ENCODE assay signal across 12 cellular contexts in the genomic region with DNA sequence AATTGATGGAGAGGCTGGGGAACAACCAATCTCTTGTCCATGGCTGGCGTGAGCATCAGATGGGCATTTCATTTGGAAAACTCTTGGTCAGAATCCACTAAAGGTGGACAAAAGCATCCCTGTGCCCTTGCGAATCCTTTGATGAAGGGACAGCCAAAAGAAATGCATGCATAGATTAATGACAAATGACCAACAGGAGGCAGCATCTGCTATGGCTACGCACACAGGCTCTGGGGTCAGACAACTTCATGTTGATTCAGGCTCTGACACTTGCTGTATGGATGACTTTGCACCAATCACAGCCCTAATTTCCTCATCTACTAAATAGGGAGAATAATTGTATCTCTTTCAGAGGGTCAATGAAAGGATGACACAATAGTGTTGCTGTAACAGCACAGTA.
DNase-seq lines count a peak whose midpoint lies in the region; ATAC-seq and TF ChIP-seq lines count a peak whose summit lies in the region.
"Had no signal": no experiment of that assay in that cellular context is flagged by ENCODE, and none has a peak within 500 bp of the region (broad histone marks: within the 10 kb centered on the region; RNA-seq: fewer than 3 reads in every experiment).

No MANE protein-coding gene starts in this region.

- no peak overlapping the region for H3K9ac ChIP-seq in GM23248

- DNase-seq in AG10803 (ENCODE audit: low read depth): peak; percentile 7
- DNase-seq in GM23248: peak; percentile 52
- no peak for DNase-seq in PC-9
- DNase-seq in foreskin keratinocyte: no peak
- DNase-seq in COLO668 (lab: John Stamatoyannopoulos, UW; ENCODE audit: unreplicated experiment): no peak
- no peak for DNase-seq in NCI-H2196 treated with DMSO at 0.1 percent for 48 hours (lab: John Stamatoyannopoulos, UW; ENCODE audit: unreplicated experiment)
- DNase-seq: caudate nucleus; NCI-H446 treated with DMSO at 0.1 percent for 48 hours; small intestine; stimulated activated naive CD8-positive, alpha-beta T cell treated with anti-CD3 and anti-CD28 coated beads, Interleukin-15, Interleukin-2, amounts not matched to agents 100 U/mL and 50 U/mL, for 24 hours had no signal

- no peak overlapping the region for H2AFZ ChIP-seq in GM23248
- no peak overlapping the region for H2AFZ ChIP-seq in PC-9

- no peak overlapping the region for H3K27ac ChIP-seq in GM23248
- H3K27ac ChIP-seq in PC-9: no peak overlapping the region
- no peak overlapping the region for H3K27ac ChIP-seq in foreskin keratinocyte

- no peak overlapping the region for H3K4me3 ChIP-seq in AG10803 (ENCODE audit: low read length)
- no peak overlapping the region for H3K4me3 ChIP-seq in GM23248
- H3K4me3 ChIP-seq in PC-9: no peak overlapping the region

- ATAC-seq in foreskin keratinocyte (no peak), HG03565 (IDR thresholded peaks at IDR 0.05; ENCODE audit: unreplicated experiment) (no peak), HG03460 (IDR thresholded peaks at IDR 0.05; ENCODE audit: unreplicated experiment) (no peak)
- ATAC-seq: stimulated activated naive CD8-positive, alpha-beta T cell treated with anti-CD3 and anti-CD28 coated beads, Interleukin-15, Interleukin-2, amounts not matched to agents 100 U/mL and 50 U/mL, for 24 hours had no signal

- no peaks in the 10 kb centered on the region for H3K9me3 ChIP-seq in GM23248 (ENCODE audit: low read depth)
- H3K9me3 ChIP-seq in PC-9 (ENCODE audit: insufficient read depth, low read depth): no peaks in the 10 kb centered on the region

- H3K9me2 ChIP-seq in GM23248 (ENCODE audit: insufficient read depth) (no peaks in the 10 kb centered on the region), PC-9 (ENCODE audit: insufficient read depth) (no peaks in the 10 kb centered on the region)

- 57 to 60% methylated on average over 3 of the region's 3 CpGs for WGBS in GM23248 (ENCODE audit: low coverage in 1 of 2, low lambda C conversion rate in 2 of 2, missing lambda C conversion rate in 2 of 2), 2 experiments

- intact Hi-C loops in PC-9 (cut with micrococcal nuclease; ENCODE audit: unreplicated experiment): no loop called here

- in situ Hi-C loops in GM23248 (cut with MboI): no loop called here

- peaks cover 10% of the 10 kb centered on the region for H3K27me3 ChIP-seq in GM23248 (replicated peaks; ENCODE audit: insufficient read depth)
- peaks cover 59% of the 10 kb centered on the region for H3K27me3 ChIP-seq in PC-9 (ENCODE audit: insufficient read depth, low read depth)
- peaks cover 4% of the 10 kb centered on the region for H3K27me3 ChIP-seq in foreskin keratinocyte

- H4K20me1 ChIP-seq in GM23248 (ENCODE audit: insufficient read depth): no peaks in the 10 kb centered on the region
- no peaks in the 10 kb centered on the region for H4K20me1 ChIP-seq in PC-9 (ENCODE audit: insufficient read depth)

- CTCF ChIA-PET in PC-9 (lab: Charles Lee): no interaction called here

- no peaks in the 10 kb centered on the region for H3K36me3 ChIP-seq in GM23248 (ENCODE audit: low read depth)
- no peaks in the 10 kb centered on the region for H3K36me3 ChIP-seq in PC-9 (ENCODE audit: low read depth)

- H3K4me2 ChIP-seq in GM23248 (ENCODE audit: unreplicated experiment) (no peak overlapping the region), PC-9 (no peak overlapping the region)

- H3K79me2 ChIP-seq in GM23248 (ENCODE audit: insufficient read depth): no peaks in the 10 kb centered on the region
- no peaks in the 10 kb centered on the region for H3K79me2 ChIP-seq in PC-9 (ENCODE audit: low read depth)

- H3F3A ChIP-seq in GM23248 (ENCODE audit: insufficient read depth) (no peaks in the 10 kb centered on the region), PC-9 (ENCODE audit: insufficient read depth, low read depth) (no peaks in the 10 kb centered on the region)

- TF ChIP-seq CTCF in AG10803 (conservative IDR thresholded peaks at IDR 0.05; ENCODE audit: low read length) (peak; percentile 31), PC-9 (conservative IDR thresholded peaks at IDR 0.05) (0 out of 2 replicates have a peak, but pooled peaks have one; percentile 21), foreskin keratinocyte (conservative IDR thresholded peaks at IDR 0.05) (peak; percentile 29)

- no peaks in the 10 kb centered on the region for H3K4me1 ChIP-seq in GM23248 (ENCODE audit: insufficient read depth)
- no peaks in the 10 kb centered on the region for H3K4me1 ChIP-seq in PC-9 (replicated peaks; ENCODE audit: insufficient read depth)
- no peaks in the 10 kb centered on the region for H3K4me1 ChIP-seq in foreskin keratinocyte

- POLR2A ChIA-PET in PC-9 (lab: Charles Lee; ENCODE audit: unreplicated experiment): no interaction called here

- BruUV-seq in PC-9 (replicated peaks; lab: Mats Ljungman, UMichigan): no TSS peak

Comparison
In these comparisons a context has a peak if more than half of its experiments do, and no peak if none do; other contexts are left out.
1. DNase-seq: peak in AG10803 (single experiment) and GM23248 (single experiment); none in PC-9 (0 of 2), foreskin keratinocyte (0 of 2), COLO668 (single experiment) and NCI-H2196 treated with DMSO at 0.1 percent for 48 hours (single experiment).
2. Peak in every context shown above with its lines, with median percentiles within 50 percentile points of each other: CTCF ChIP-seq.